Comparison of ENCODE assay signal across 14 cellular contexts in the genomic region with DNA sequence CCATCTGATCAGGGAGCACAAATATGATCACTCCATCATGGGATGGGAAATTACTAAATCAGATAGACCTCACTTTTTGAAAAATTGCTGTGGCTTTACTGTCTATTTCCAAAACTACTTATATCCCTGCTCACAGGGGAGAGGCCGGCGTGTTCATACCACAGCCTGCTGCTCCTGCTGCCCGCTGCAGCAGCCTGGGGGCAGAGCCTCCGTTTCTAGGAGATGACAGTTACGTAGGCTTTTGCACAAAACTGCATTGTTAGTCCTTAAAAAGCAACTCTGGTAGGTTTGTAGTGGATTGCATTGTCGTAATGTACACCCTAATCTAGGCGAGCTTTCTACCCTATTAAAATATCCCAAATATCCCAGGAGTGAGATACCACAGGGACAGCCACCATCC.
"Had no signal": no experiment of that assay in that cellular context is flagged by ENCODE, and none has a peak within 500 bp of the region (broad histone marks: within the 10 kb centered on the region; RNA-seq: fewer than 3 reads in every experiment).

No MANE protein-coding gene starts in this region.

- DNase-seq: dermis blood vessel endothelial cell; effector memory CD4-positive, alpha-beta T cell; left ventricle myocardium inferior; occipital lobe; stimulated activated CD4-positive, alpha-beta T cell treated with anti-CD3 and anti-CD28 coated beads, Interleukin-2, amount 100 ng/mL, for 24 hours; stimulated activated CD4-positive, alpha-beta T cell treated with anti-CD3 and anti-CD28 coated beads, Interleukin-4, amount 100 ng/mL, for 24 hours; stimulated activated naive CD4-positive, alpha-beta T cell treated with Interleukin-2 at 50 U/mL for 16 hours; substantia nigra had no signal

- H3K27me3 Mint-ChIP-seq: central memory CD8-positive, alpha-beta T cell; memory B cell had no signal

- H3K4me3 Mint-ChIP-seq: central memory CD8-positive, alpha-beta T cell; memory B cell; natural killer cell; stimulated activated effector memory CD8-positive, alpha-beta T cell treated with anti-CD3 and anti-CD28 coated beads, Interleukin-12 subunit alpha, Interleukin-12 subunit beta, amount 100 ng/mL, for 72 hours; type B pancreatic cell had no signal

- H3K9me3 Mint-ChIP-seq: central memory CD8-positive, alpha-beta T cell; memory B cell; natural killer cell; type B pancreatic cell had no signal

- ATAC-seq: left colon; natural killer cell; stimulated activated effector memory CD8-positive, alpha-beta T cell treated with anti-CD3 and anti-CD28 coated beads, Interleukin-12 subunit alpha, Interleukin-12 subunit beta, amount 100 ng/mL, for 72 hours had no signal

- H3K27ac Mint-ChIP-seq: memory B cell; natural killer cell; stimulated activated effector memory CD8-positive, alpha-beta T cell treated with anti-CD3 and anti-CD28 coated beads, Interleukin-12 subunit alpha, Interleukin-12 subunit beta, amount 100 ng/mL, for 72 hours; type B pancreatic cell had no signal

- H3K4me1 Mint-ChIP-seq: central memory CD8-positive, alpha-beta T cell; stimulated activated effector memory CD8-positive, alpha-beta T cell treated with anti-CD3 and anti-CD28 coated beads, Interleukin-12 subunit alpha, Interleukin-12 subunit beta, amount 100 ng/mL, for 72 hours had no signal

- H3K36me3 Mint-ChIP-seq: natural killer cell, type B pancreatic cell had no signal
